8 cellular contexts compared by ENCODE assay signal in genomic region chr11:26331911-26332571, GRCh38. TPM values are rescaled to one million over a fixed set of nuclear protein-coding genes. Genes with fewer than 3 reads are reported as not detected.
A peak's percentile ranks its signal among the peaks of the same experiment; 100 is the strongest.
DNase-seq lines count a peak whose midpoint lies in the region; TF ChIP-seq lines count a peak whose summit lies in the region.

Gene ANO3, plus strand, starts transcription at chr11:26332130. Its CDS starts 146 bp downstream, at chr11:26332276.

- H3K27ac Mint-ChIP-seq in activated T-cell treated with anti-CD3 and anti-CD28 coated beads, Interleukin-2, amount 50 U/mL, for 24 hours: no peak within 1 kb of the TSS
- H3K27ac Mint-ChIP-seq in H9: peak within 1 kb of the TSS in 1 of 3 experiments; percentile 13; a peak in 2 of 7 replicates
- peak within 1 kb of the TSS; percentile 96 for H3K27ac Mint-ChIP-seq in neural progenitor cell

- no peaks in the 10 kb centered on the region for H3K79me2 ChIP-seq in H9 (ENCODE audit: insufficient read depth, low read length)
- no peaks in the 10 kb centered on the region for H3K79me2 ChIP-seq in SK-N-SH (ENCODE audit: insufficient read depth)
- no peaks in the 10 kb centered on the region for H3K79me2 ChIP-seq in neural progenitor cell (ENCODE audit: low read depth)

- no peak within 1 kb of the TSS for H4K91ac ChIP-seq in H9 (ENCODE audit: insufficient read length, low read depth, low read length)

- H3K23ac ChIP-seq in H9 (ENCODE audit: insufficient read length, low read depth, low read length): no peak within 1 kb of the TSS

- H3K4me3 Mint-ChIP-seq in activated T-cell treated with anti-CD3 and anti-CD28 coated beads, Interleukin-2, amount 50 U/mL, for 24 hours: no peak within 1 kb of the TSS
- H3K4me3 Mint-ChIP-seq in H9 (peak within 1 kb of the TSS; percentile 60 to 82), neural progenitor cell (peak within 1 kb of the TSS; percentile 85)

- DNase-seq in activated T-cell treated with anti-CD3 and anti-CD28 coated beads for 48 hours (ENCODE audit: low read depth) (peak; percentile 6), H9 (peak; percentile 97), LNCaP clone FGC (ENCODE audit: low read depth) (peak; percentile 70), SK-N-SH (peak; percentile 88), fibroblast of pulmonary artery (ENCODE audit: low read depth) (peak; percentile 82), neural progenitor cell (ENCODE audit: low spot score) (peak; percentile 98), RKO (ENCODE audit: low spot score) (no peak)
- no peak for DNase-seq in activated T-cell treated with anti-CD3 and anti-CD28 coated beads, Interleukin-2, amount 50 U/mL, for 24 hours

- peaks cover 6% of the 10 kb centered on the region for H3K9me3 Mint-ChIP-seq in activated T-cell treated with anti-CD3 and anti-CD28 coated beads, Interleukin-2, amount 50 U/mL, for 24 hours
- H3K9me3 Mint-ChIP-seq in H9 (no peaks in the 10 kb centered on the region), neural progenitor cell (no peaks in the 10 kb centered on the region)

- H3K23me2 ChIP-seq in H9 (ENCODE audit: insufficient read length, low read depth, low read length, poor library complexity, severe bottlenecking): no peaks in the 10 kb centered on the region

- H3K9me3 ChIP-seq in H9 (ENCODE audit: control insufficient read depth, low read depth, low read length): no peaks in the 10 kb centered on the region
- no peaks in the 10 kb centered on the region for H3K9me3 ChIP-seq in SK-N-SH
- no peaks in the 10 kb centered on the region for H3K9me3 ChIP-seq in neural progenitor cell (ENCODE audit: low read depth)

- H3K4me1 ChIP-seq in H9 (ENCODE audit: insufficient read depth, low read length) (no peaks in the 10 kb centered on the region), SK-N-SH (ENCODE audit: control insufficient read depth in 1 of 2, insufficient read depth in 2 of 2, low read depth in 1 of 2, low read length in 1 of 2) (peaks cover 7 to 8% of the 10 kb centered on the region in 2 experiments; a peak in 3 of 4 replicates), neural progenitor cell (peaks cover 66% of the 10 kb centered on the region)

- H3K4ac ChIP-seq in H9 (ENCODE audit: low read depth, low read length): no peak within 1 kb of the TSS

- H3K36me3 Mint-ChIP-seq in activated T-cell treated with anti-CD3 and anti-CD28 coated beads, Interleukin-2, amount 50 U/mL, for 24 hours (ENCODE audit: low read depth): no peaks in the 10 kb centered on the region
- H3K36me3 Mint-ChIP-seq in H9 (ENCODE audit: insufficient read depth in 1 of 3, low read depth in 3 of 3) (no peaks in the 10 kb centered on the region; a peak in 1 of 7 replicates), neural progenitor cell (no peaks in the 10 kb centered on the region)

- H3K27me3 ChIP-seq in H9 (ENCODE audit: insufficient read depth, low read length): no peaks in the 10 kb centered on the region
- H3K27me3 ChIP-seq in SK-N-SH (ENCODE audit: insufficient read depth): no peaks in the 10 kb centered on the region; the same call in 1 of the 2 replicates
- no peaks in the 10 kb centered on the region for H3K27me3 ChIP-seq in neural progenitor cell

- H3K9ac ChIP-seq in H9 (ENCODE audit: extremely low read depth, insufficient read length, low read length): no peak within 1 kb of the TSS
- H3K9ac ChIP-seq in SK-N-SH: no peak within 1 kb of the TSS
- no peak within 1 kb of the TSS for H3K9ac ChIP-seq in neural progenitor cell

- H4K5ac ChIP-seq in H9 (ENCODE audit: insufficient read length, low read depth, low read length): no peak within 1 kb of the TSS

- H3K4me3 ChIP-seq in LNCaP clone FGC (ENCODE audit: low read depth, low read length): peak within 1 kb of the TSS; percentile 37
- peak within 1 kb of the TSS; percentile 49 to 58 for H3K4me3 ChIP-seq in SK-N-SH (ENCODE audit: low read depth in 2 of 2, low read length in 1 of 2)
- H3K4me3 ChIP-seq in fibroblast of pulmonary artery (replicated peaks; ENCODE audit: low read depth, low read length): peak within 1 kb of the TSS; percentile 37
- peak within 1 kb of the TSS; percentile 43 for H3K4me3 ChIP-seq in neural progenitor cell

- no peak within 1 kb of the TSS for H4K8ac ChIP-seq in H9 (replicated peaks; ENCODE audit: insufficient read length, low read depth, low read length)

- no CpG with 5 or more reads among the region's 36 CpGs for WGBS in H9 (ENCODE audit: extremely low coverage, insufficient read length, low lambda C conversion rate)
- WGBS in SK-N-SH (ENCODE audit: low lambda C conversion rate): 9% methylated on average over 30 of the region's 36 CpGs

- H3T11ph ChIP-seq in H9 (ENCODE audit: low read length): no peak within 1 kb of the TSS

- POLR2A ChIA-PET in SK-N-SH (lab: Yijun Ruan, JAX): no interaction called here

- TF ChIP-seq RAD21 in SK-N-SH (IDR thresholded peaks at IDR 0.05; ENCODE audit: low read length): peak; percentile 71

- H4K20me1 ChIP-seq in H9 (ENCODE audit: control insufficient read depth, insufficient read depth, insufficient read length) (no peaks in the 10 kb centered on the region), SK-N-SH (ENCODE audit: insufficient read depth) (no peaks in the 10 kb centered on the region), neural progenitor cell (ENCODE audit: low read depth) (no peaks in the 10 kb centered on the region)

- H3K56ac ChIP-seq in H9 (ENCODE audit: insufficient read length, low read depth, low read length): no peak within 1 kb of the TSS

- no peak within 1 kb of the TSS for H2BK20ac ChIP-seq in H9 (ENCODE audit: low read depth, low read length, poor library complexity, severe bottlenecking)

- no peak; a peak in 1 of 4 replicates for TF ChIP-seq EP300 in SK-N-SH (IDR thresholded peaks at IDR 0.05; ENCODE audit: borderline replicate concordance in 1 of 2, low read depth in 1 of 2, low read length in 1 of 2)

- no peak within 1 kb of the TSS for H2BK5ac ChIP-seq in H9 (ENCODE audit: insufficient read length, low read length)

- H3K27ac ChIP-seq in H9 (ENCODE audit: insufficient read length, low read depth, low read length): no peak within 1 kb of the TSS
- H3K27ac ChIP-seq in SK-N-SH (ENCODE audit: low read depth in 2 of 2, low read length in 1 of 2): no peak within 1 kb of the TSS
- no peak within 1 kb of the TSS for H3K27ac ChIP-seq in neural progenitor cell

- H3K18ac ChIP-seq in H9 (ENCODE audit: insufficient read length, low read depth, low read length): no peak within 1 kb of the TSS

- no peak within 1 kb of the TSS for H2AFZ ChIP-seq in H9 (ENCODE audit: low read length)
- no peak within 1 kb of the TSS for H2AFZ ChIP-seq in SK-N-SH (ENCODE audit: low read depth)
- H2AFZ ChIP-seq in neural progenitor cell (replicated peaks): peak within 1 kb of the TSS; percentile 64

- H3K14ac ChIP-seq in H9 (ENCODE audit: insufficient read depth, low read length): no peak within 1 kb of the TSS

- H3K79me1 ChIP-seq in H9 (ENCODE audit: insufficient read depth, low read depth, low read length, poor library complexity, severe bottlenecking): no peaks in the 10 kb centered on the region

- no peak within 1 kb of the TSS for H2AK5ac ChIP-seq in H9 (ENCODE audit: insufficient read length, low read length)

- H3K9me2 ChIP-seq in SK-N-SH: no peaks in the 10 kb centered on the region

- H2BK15ac ChIP-seq in H9 (ENCODE audit: low read depth, low read length): no peak within 1 kb of the TSS

- H3K4me2 ChIP-seq in H9 (ENCODE audit: insufficient read depth, insufficient read length, low read length): peak within 1 kb of the TSS; percentile 61
- H3K4me2 ChIP-seq in SK-N-SH: peak within 1 kb of the TSS; percentile 71
- peak within 1 kb of the TSS; percentile 72 for H3K4me2 ChIP-seq in neural progenitor cell

- TF ChIP-seq CTCF in H9 (conservative IDR thresholded peaks at IDR 0.05) (peak; percentile 78), LNCaP clone FGC (IDR thresholded peaks at IDR 0.05; ENCODE audit: control insufficient read depth, extremely low read depth, insufficient read depth) (peak; percentile 74), SK-N-SH (IDR thresholded peaks at IDR 0.05) (peak; percentile 63), fibroblast of pulmonary artery (IDR thresholded peaks at IDR 0.05; ENCODE audit: low read length, missing control alignments) (peak; percentile 60), neural progenitor cell (IDR thresholded peaks at IDR 0.05) (peak; percentile 74)

- H3K4me1 Mint-ChIP-seq in activated T-cell treated with anti-CD3 and anti-CD28 coated beads, Interleukin-2, amount 50 U/mL, for 24 hours (ENCODE audit: low read depth): no peaks in the 10 kb centered on the region
- peaks cover 38 to 65% of the 10 kb centered on the region in 2 experiments for H3K4me1 Mint-ChIP-seq in H9
- peaks cover 75% of the 10 kb centered on the region for H3K4me1 Mint-ChIP-seq in neural progenitor cell

- H3K36me3 ChIP-seq in SK-N-SH (replicated peaks in 1 of 2; ENCODE audit: control insufficient read depth in 1 of 2, insufficient read depth in 2 of 2, low read length in 1 of 2) (no peaks in the 10 kb centered on the region), neural progenitor cell (no peaks in the 10 kb centered on the region)

- peaks cover 31% of the 10 kb centered on the region for H3K27me3 Mint-ChIP-seq in activated T-cell treated with anti-CD3 and anti-CD28 coated beads, Interleukin-2, amount 50 U/mL, for 24 hours
- H3K27me3 Mint-ChIP-seq in H9 (ENCODE audit: low read depth) (peaks cover 22% of the 10 kb centered on the region), neural progenitor cell (ENCODE audit: insufficient read depth, low read depth) (peaks cover 9% of the 10 kb centered on the region)

- CTCF ChIA-PET in SK-N-SH (lab: Yijun Ruan, JAX): interaction anchor here (0.6 to 2.0 kb wide), 16 partner anchors 10 to 1795 kb away, joined by 3 to 10 read pairs (median 4); no protein-coding TSS in a partner anchor

- no peak within 1 kb of the TSS for H2BK12ac ChIP-seq in H9 (ENCODE audit: insufficient read length, low read depth, low read length)

- no peak within 1 kb of the TSS for H2BK120ac ChIP-seq in H9 (ENCODE audit: low read depth, low read length, poor library complexity, severe bottlenecking)

- H3F3A ChIP-seq in SK-N-SH (replicated peaks; ENCODE audit: insufficient read depth) (peaks cover 5% of the 10 kb centered on the region), neural progenitor cell (ENCODE audit: low read depth) (peaks cover 40% of the 10 kb centered on the region)

TF ChIP-seq in SK-N-SH, 30 proteins besides CTCF, POLR2A, EP300 and RAD21 (continues in another document):
- peak; percentile 40; the same call in 1 of the 2 replicates for TF ChIP-seq MXI1 (IDR thresholded peaks at IDR 0.05; ENCODE audit: low read depth, low read length)
- TF ChIP-seq GATA2 (CRISPR knock-in tag; IDR thresholded peaks at IDR 0.05): no peak
- no peak for TF ChIP-seq TEAD4 (IDR thresholded peaks at IDR 0.05; ENCODE audit: borderline replicate concordance, insufficient read depth)
- no peak for TF ChIP-seq JUND (IDR thresholded peaks at IDR 0.05)
- TF ChIP-seq SMC3 (IDR thresholded peaks at IDR 0.05; ENCODE audit: low read depth, low read length): peak; percentile 75
- TF ChIP-seq MAX (IDR thresholded peaks at IDR 0.05; ENCODE audit: low read depth): no peak

RNA-seq across cellular contexts. Expression of gene ANO3, which starts in this region (rescaled TPM):
- total RNA-seq in H9 (2021): not detected in 2 replicates
- polyA plus RNA-seq in SK-N-SH (2012; rRNA removed): 0.13 and 0.32 TPM in 2 replicates
- 0.28 and 0.33 TPM in 2 replicates for polyA plus RNA-seq in SK-N-SH (2012; cell fraction: cytosol; rRNA removed)
- polyA plus RNA-seq in SK-N-SH (2012; cell fraction: nucleus; rRNA removed): 0.11 and 0.38 TPM in 2 replicates
- total RNA-seq in neural progenitor cell (ENCODE audit: low replicate concordance): 0.90 and 2.5 TPM in 2 replicates

Comparison
In these comparisons a context has a peak if more than half of its experiments do, and no peak if none do; other contexts are left out.
1. DNase-seq: peak in activated T-cell treated with anti-CD3 and anti-CD28 coated beads for 48 hours (single experiment), LNCaP clone FGC (single experiment), fibroblast of pulmonary artery (single experiment) and neural progenitor cell (single experiment); none in activated T-cell treated with anti-CD3 and anti-CD28 coated beads, Interleukin-2, amount 50 U/mL, for 24 hours (single experiment) and RKO (single experiment).
2. Peak in DNase-seq and H3K4me2 ChIP-seq in H9; RNA of the gene not detected or under 1 TPM.
3. Peak in DNase-seq, H3K4me3 ChIP-seq and H3K4me2 ChIP-seq in SK-N-SH; RNA of the gene not detected or under 1 TPM.
4. Peak in every context shown above with its lines, with median percentiles within 50 percentile points of each other: H3K4me2 ChIP-seq, CTCF ChIP-seq and H3K4me3 ChIP-seq.